1 cellular context compared by ENCODE assay signal in genomic region chr22:47634342-47634741, GRCh38.
TF ChIP-seq lines count a peak whose summit lies in the region.

No MANE protein-coding gene starts in this region.

TF ChIP-seq in GM23338, 12 proteins besides CTCF, POLR2A, EP300 and RAD21 (continued from another document):
- TF ChIP-seq ZNF462 (CRISPR knock-in tag; IDR thresholded peaks at IDR 0.05) (no peak), ZNF114 (CRISPR knock-in tag; IDR thresholded peaks at IDR 0.05) (no peak), JUNB (IDR thresholded peaks at IDR 0.05; ENCODE audit: unreplicated experiment) (no peak), CREB1 (CRISPR knock-in tag; IDR thresholded peaks at IDR 0.05; ENCODE audit: low read depth) (no peak), REST (IDR thresholded peaks at IDR 0.05; ENCODE audit: unreplicated experiment) (no peak)
TF ChIP-seq in GM23338: peak in this region for 0.
